8 cellular contexts compared by ENCODE assay signal in genomic region chr16:29074554-29075402, GRCh38.
DNase-seq lines count a peak whose midpoint lies in the region; ATAC-seq and TF ChIP-seq lines count a peak whose summit lies in the region.
"Not testable (repeated sequence)": the region's sequence is repeated elsewhere in the genome, so short reads cannot be mapped to it uniquely, and the experiment has no call there.

No MANE protein-coding gene starts in this region.

- H3K36me3 Mint-ChIP-seq in activated naive CD4-positive, alpha-beta T cell treated with anti-CD3 and anti-CD28 coated beads, Interleukin-2, amount 10 ng/mL, durations not matched to agents 7 days and 5 days; naive thymus-derived CD8-positive, alpha-beta T cell: not testable (repeated sequence)
- H3K36me3 Mint-ChIP-seq in stimulated activated naive B cell treated with anti-CD40 and anti-IgM and Interleukin-4, amounts not matched to agents 10 μg/mL and 1 μg/mL and 100 μg/mL, for 72 hours = peaks cover 5 to 11% of the 10 kb centered on the region in 2 donors

- H3K27me3 ChIP-seq in DND-41 (ENCODE audit: insufficient read depth, low read length, poor library complexity) = not testable (repeated sequence)

- not testable (repeated sequence) for H3K79me2 ChIP-seq in DND-41 (ENCODE audit: insufficient read depth, low read length)

- peaks cover 28% of the 10 kb centered on the region for H3K4me1 Mint-ChIP-seq in activated naive CD4-positive, alpha-beta T cell treated with anti-CD3 and anti-CD28 coated beads, Interleukin-2, amount 10 ng/mL, durations not matched to agents 7 days and 5 days
- peaks cover 10 to 35% (median 25%) of the 10 kb centered on the region in 4 donors for H3K4me1 Mint-ChIP-seq in naive thymus-derived CD8-positive, alpha-beta T cell
- peaks cover 14 to 19% of the 10 kb centered on the region in 2 donors for H3K4me1 Mint-ChIP-seq in stimulated activated naive B cell treated with anti-CD40 and anti-IgM and Interleukin-4, amounts not matched to agents 10 μg/mL and 1 μg/mL and 100 μg/mL, for 72 hours

- H4K20me1 ChIP-seq in DND-41 (ENCODE audit: insufficient read depth, low read length) = not testable (repeated sequence)

- H3K9ac ChIP-seq in DND-41 (ENCODE audit: low read depth, low read length) = not testable (repeated sequence)

- POLR2A ChIA-PET in naive thymus-derived CD8-positive, alpha-beta T cell (lab: Charles Lee) = interaction anchor here (0.6 to 1.3 kb wide), 3 partner anchors 52 to 101 kb away, joined by 3 to 5 read pairs (median 3); no protein-coding TSS in a partner anchor

- peak; percentile 90 for ATAC-seq in DND-41 (ENCODE audit: insufficient read depth, low read depth)
- ATAC-seq in GM21367 (IDR thresholded peaks at IDR 0.05; ENCODE audit: unreplicated experiment) = peak; percentile 83
- ATAC-seq in HG03354 (IDR thresholded peaks at IDR 0.05; ENCODE audit: poor library complexity, severe bottlenecking, unreplicated experiment) = peak; percentile 94
- peak; percentile 84 to 92 for ATAC-seq in naive thymus-derived CD8-positive, alpha-beta T cell
- peak; percentile 99 for ATAC-seq in stimulated activated naive B cell treated with anti-CD40 and anti-IgM and Interleukin-4, amounts not matched to agents 10 μg/mL and 1 μg/mL and 100 μg/mL, for 72 hours (replicated peaks)

- H3K4me3 Mint-ChIP-seq in activated naive CD4-positive, alpha-beta T cell treated with anti-CD3 and anti-CD28 coated beads, Interleukin-2, amount 10 ng/mL, durations not matched to agents 7 days and 5 days = peak overlapping the region; percentile 76
- peak overlapping the region; percentile 82 to 92 (median 88) for H3K4me3 Mint-ChIP-seq in naive thymus-derived CD8-positive, alpha-beta T cell
- H3K4me3 Mint-ChIP-seq in stimulated activated naive B cell treated with anti-CD40 and anti-IgM and Interleukin-4, amounts not matched to agents 10 μg/mL and 1 μg/mL and 100 μg/mL, for 72 hours = peak overlapping the region; percentile 98 to 99

- CTCF ChIA-PET in activated naive CD4-positive, alpha-beta T cell treated with anti-CD3 and anti-CD28 coated beads, Interleukin-2, amount 10 ng/mL, durations not matched to agents 7 days and 5 days (lab: Charles Lee) = interaction anchor here (1.2 kb wide), 1 partner anchor 88 kb away, joined by 5 read pairs; no protein-coding TSS in a partner anchor

- H3K27ac ChIP-seq in DND-41 (ENCODE audit: low read length) = not testable (repeated sequence)

- peak overlapping the region; percentile 95 for H3K27ac Mint-ChIP-seq in activated naive CD4-positive, alpha-beta T cell treated with anti-CD3 and anti-CD28 coated beads, Interleukin-2, amount 10 ng/mL, durations not matched to agents 7 days and 5 days
- H3K27ac Mint-ChIP-seq in naive thymus-derived CD8-positive, alpha-beta T cell = peak overlapping the region; percentile 96 to 99 (median 98)
- peak overlapping the region; percentile 100 for H3K27ac Mint-ChIP-seq in stimulated activated naive B cell treated with anti-CD40 and anti-IgM and Interleukin-4, amounts not matched to agents 10 μg/mL and 1 μg/mL and 100 μg/mL, for 72 hours

- not testable (repeated sequence) for H3K9me3 Mint-ChIP-seq in activated naive CD4-positive, alpha-beta T cell treated with anti-CD3 and anti-CD28 coated beads, Interleukin-2, amount 10 ng/mL, durations not matched to agents 7 days and 5 days; naive thymus-derived CD8-positive, alpha-beta T cell; stimulated activated naive B cell treated with anti-CD40 and anti-IgM and Interleukin-4, amounts not matched to agents 10 μg/mL and 1 μg/mL and 100 μg/mL, for 72 hours

- H3K27me3 Mint-ChIP-seq in activated naive CD4-positive, alpha-beta T cell treated with anti-CD3 and anti-CD28 coated beads, Interleukin-2, amount 10 ng/mL, durations not matched to agents 7 days and 5 days; naive thymus-derived CD8-positive, alpha-beta T cell; stimulated activated naive B cell treated with anti-CD40 and anti-IgM and Interleukin-4, amounts not matched to agents 10 μg/mL and 1 μg/mL and 100 μg/mL, for 72 hours: not testable (repeated sequence)

- not testable (repeated sequence) for TF ChIP-seq CTCF in DND-41 (IDR thresholded peaks at IDR 0.05; ENCODE audit: borderline replicate concordance, extremely low read depth, low read length, poor library complexity, severe bottlenecking); foreskin fibroblast (IDR thresholded peaks at IDR 0.05; ENCODE audit: low read depth, low read length)

- H3K36me3 ChIP-seq in DND-41 (ENCODE audit: insufficient read depth, low read length) = not testable (repeated sequence)

- not testable (repeated sequence) for DNase-seq in DND-41
- peak; percentile 24 for DNase-seq in T-helper 9 cell
- peak; percentile 48 for DNase-seq in activated naive CD4-positive, alpha-beta T cell treated with anti-CD3 and anti-CD28 coated beads, Interleukin-2, amount 10 ng/mL, durations not matched to agents 7 days and 5 days
- DNase-seq in foreskin fibroblast = peak; percentile 13 to 58
- DNase-seq in naive thymus-derived CD8-positive, alpha-beta T cell = peak in 7 of 10 donors; percentile 15 to 62 (median 27)
- DNase-seq in stimulated activated naive B cell treated with anti-CD40 and anti-IgM and Interleukin-4, amounts not matched to agents 10 μg/mL and 1 μg/mL and 100 μg/mL, for 72 hours = peak; percentile 65

- not testable (repeated sequence) for H3K4me1 ChIP-seq in DND-41 (ENCODE audit: insufficient read depth, low read length)

- not testable (repeated sequence) for H3K4me2 ChIP-seq in DND-41 (ENCODE audit: insufficient read depth, low read length)

- H3K4me3 ChIP-seq in DND-41 (ENCODE audit: low read depth in 1 of 2, low read length in 2 of 2) = not testable (repeated sequence)
- H3K4me3 ChIP-seq in foreskin fibroblast (ENCODE audit: low read depth in 1 of 2, low read length in 2 of 2) = peak overlapping the region; percentile 19 to 33

- H3K9me3 ChIP-seq in DND-41 (ENCODE audit: insufficient read depth, low read length, severe bottlenecking) = not testable (repeated sequence)

- H2AFZ ChIP-seq in DND-41 (ENCODE audit: low read depth, low read length) = not testable (repeated sequence)
